Comparison of ENCODE assay signal across 22 cellular contexts in the genomic region with DNA sequence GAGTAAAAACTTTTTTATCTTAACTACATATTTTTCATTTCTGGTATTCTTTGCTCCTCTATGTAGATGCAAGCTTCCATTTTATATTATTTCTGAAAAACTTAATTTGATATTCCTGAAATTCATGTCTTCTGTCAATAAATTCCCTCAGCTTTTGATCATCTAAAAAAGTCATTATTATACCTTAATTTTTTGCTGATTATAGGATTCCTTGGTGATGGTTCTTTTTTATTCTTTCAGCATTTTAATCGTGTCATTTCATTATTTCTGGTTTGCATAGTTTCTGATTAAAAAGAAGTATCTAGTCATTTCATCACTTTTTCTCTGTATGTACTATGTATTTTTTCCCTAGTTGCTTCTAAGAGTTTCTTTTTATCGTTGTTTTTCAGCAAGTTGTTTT.
DNase-seq lines count a peak whose midpoint lies in the region; ATAC-seq, FAIRE-seq and TF ChIP-seq lines count a peak whose summit lies in the region.
"Had no signal": no experiment of that assay in that cellular context is flagged by ENCODE, and none has a peak within 500 bp of the region (broad histone marks: within the 10 kb centered on the region; RNA-seq: fewer than 3 reads in every experiment).

No MANE protein-coding gene starts in this region.

- no peak overlapping the region for H3K18ac ChIP-seq in IMR-90 (ENCODE audit: low read depth, low read length)

- no peak for ATAC-seq in A549
- no peak for ATAC-seq in IMR-90 (ENCODE audit: low read depth)
- no peak for ATAC-seq in HG02938 (IDR thresholded peaks at IDR 0.05; ENCODE audit: unreplicated experiment)
- ATAC-seq: GM23338, HCT116 had no signal

- no peak overlapping the region for H2BK20ac ChIP-seq in IMR-90 (ENCODE audit: low read depth, low read length)

- H4K20me1 ChIP-seq in IMR-90 (ENCODE audit: insufficient read depth, low read length) = no peaks in the 10 kb centered on the region
- H4K20me1 ChIP-seq: BLaER1 treated with 17β-estradiol and CSF1 and Interleukin-3, amounts not matched to agents 10 nM and 100 nM had no signal

- FAIRE-seq in A549 (lab: Jason Lieb, UNC) (peak; percentile 18), islet of Langerhans (lab: Jason Lieb, UNC) (peak; percentile 41)
- FAIRE-seq: D721Med, GM12891, GM18507 had no signal

- H2BK5ac ChIP-seq in IMR-90 (ENCODE audit: low read depth, low read length, poor library complexity, severe bottlenecking) = no peak overlapping the region

- CTCF ChIA-PET in A549 (lab: Yijun Ruan, JAX) = no interaction called here
- CTCF ChIA-PET in IMR-90 (lab: Yijun Ruan, JAX) = interaction anchor here (0.6 kb wide), 1 partner anchor 331 kb away, joined by 6 read pairs; no protein-coding TSS in a partner anchor

- no peak overlapping the region for H4K91ac ChIP-seq in IMR-90 (ENCODE audit: insufficient read depth, low read depth, low read length)

- TF ChIP-seq POLR2A in A549 (IDR thresholded peaks at IDR 0.05; ENCODE audit: low read length) (no peak), IMR-90 (IDR thresholded peaks at IDR 0.05; ENCODE audit: low read depth, low read length) (no peak)

- H3K27me3 ChIP-seq in IMR-90 (ENCODE audit: control insufficient read depth, insufficient read depth, low read length) = no peaks in the 10 kb centered on the region
- H3K27me3 ChIP-seq: BE2C; BLaER1 treated with 17β-estradiol and CSF1 and Interleukin-3, amounts not matched to agents 10 nM and 100 nM had no signal

- WGBS in A549 (ENCODE audit: missing lambda C conversion rate) = 91% methylated on average over 2 of the region's 2 CpGs
- no CpG with 5 or more reads among the region's 2 CpGs for WGBS in IMR-90 (ENCODE audit: extremely low coverage in 2 of 2, insufficient read length in 1 of 2), 2 experiments

- dilution Hi-C loops in IMR-90 (cut with HindIII; ENCODE audit: low sequenced_read_pairs, unreplicated experiment) = no loop called here

- no peaks in the 10 kb centered on the region; a peak in 1 of 4 replicates for H3K79me1 ChIP-seq in IMR-90 (ENCODE audit: low read depth in 1 of 2, low read length in 2 of 2)

- intact Hi-C loops in IMR-90 (cut with micrococcal nuclease) = no loop called here

- no peaks in the 10 kb centered on the region for H3K36me3 ChIP-seq in IMR-90 (ENCODE audit: control insufficient read depth, insufficient read depth, low read length)
- H3K36me3 ChIP-seq: BE2C had no signal

- H3K27ac ChIP-seq in A549 (no peak overlapping the region), IMR-90 (ENCODE audit: insufficient read depth, low read length) (no peak overlapping the region)
- H3K27ac ChIP-seq: BLaER1 treated with 17β-estradiol and CSF1 and Interleukin-3, amounts not matched to agents 10 nM and 100 nM had no signal

- in situ Hi-C loops in IMR-90 (cut with MboI; ENCODE audit: low sequenced_read_pairs) = no loop called here

- no peak overlapping the region for H2BK15ac ChIP-seq in IMR-90 (ENCODE audit: low read depth, low read length)

- H3K9me3 ChIP-seq in A549 = peaks cover 36% of the 10 kb centered on the region
- peaks cover 3% of the 10 kb centered on the region; the same call in 1 of the 2 replicates for H3K9me3 ChIP-seq in IMR-90 (ENCODE audit: control insufficient read depth, insufficient read depth, low read length)
- H3K9me3 ChIP-seq: BE2C had no signal

- POLR2A ChIA-PET in A549 (lab: Yijun Ruan, JAX) = no interaction called here
- POLR2A ChIA-PET in IMR-90 (lab: Charles Lee; ENCODE audit: unreplicated experiment) = no interaction called here

- no peak overlapping the region for H2AK9ac ChIP-seq in IMR-90 (replicated peaks; ENCODE audit: low read depth, low read length, poor library complexity)

- no peak overlapping the region for H2AK5ac ChIP-seq in IMR-90 (ENCODE audit: low read depth, low read length)

- H3K14ac ChIP-seq in IMR-90 (replicated peaks; ENCODE audit: low read depth, low read length) = no peak overlapping the region

- no peaks in the 10 kb centered on the region for H3K9me1 ChIP-seq in IMR-90 (ENCODE audit: insufficient read depth, low read length)

- BruUV-seq in IMR-90 (replicated peaks; lab: Mats Ljungman, UMichigan) = no TSS peak

- no peak overlapping the region for H3K9ac ChIP-seq in IMR-90 (ENCODE audit: low read depth, low read length)
- H3K9ac ChIP-seq: BLaER1 treated with 17β-estradiol and CSF1 and Interleukin-3, amounts not matched to agents 10 nM and 100 nM had no signal

- H3K4ac ChIP-seq in IMR-90 (ENCODE audit: low read depth, low read length) = no peak overlapping the region

- no peak overlapping the region for H3K4me2 ChIP-seq in A549
- H3K4me2 ChIP-seq in IMR-90 (ENCODE audit: low read depth, low read length) = no peak overlapping the region
- H3K4me2 ChIP-seq: BLaER1 treated with 17β-estradiol and CSF1 and Interleukin-3, amounts not matched to agents 10 nM and 100 nM; GM23338 had no signal

- no peak overlapping the region for H2AFZ ChIP-seq in IMR-90 (replicated peaks; ENCODE audit: low read length, poor library complexity)
- H2AFZ ChIP-seq: GM23338 had no signal

- H3K56ac ChIP-seq in IMR-90 (ENCODE audit: extremely low read depth, insufficient read depth, low read length) = no peak overlapping the region

- H2BK120ac ChIP-seq in IMR-90 (ENCODE audit: low read depth, low read length) = no peak overlapping the region

- H3K4me3 ChIP-seq in A549 (no peak overlapping the region), IMR-90 (ENCODE audit: insufficient read depth, low read depth, low read length) (no peak overlapping the region)
- H3K4me3 ChIP-seq: BLaER1 treated with 17β-estradiol and CSF1 and Interleukin-3, amounts not matched to agents 10 nM and 100 nM; GM23338 had no signal

- H4K5ac ChIP-seq in IMR-90 (ENCODE audit: low read depth, low read length) = no peak overlapping the region

- no peak overlapping the region for H3K23ac ChIP-seq in IMR-90 (ENCODE audit: low read depth, low read length)

- TF ChIP-seq CTCF in A549 (IDR thresholded peaks at IDR 0.05) (no peak), IMR-90 (conservative IDR thresholded peaks at IDR 0.05; ENCODE audit: low read depth, low read length) (no peak)

- H4K8ac ChIP-seq in IMR-90 (ENCODE audit: low read depth in 2 of 2, low read length in 2 of 2) = no peak overlapping the region

- DNase-seq in A549 (ENCODE audit: low read depth in 1 of 2, low spot score in 1 of 2) (no peak), IMR-90 (no peak), cerebellum (ENCODE audit: low spot score) (no peak)
- DNase-seq in activated CD4-positive, CD25-positive, alpha-beta regulatory T cell (lab: John Stamatoyannopoulos, UW) = no peak
- DNase-seq: ACHN; AML-193; BE2C; CD4-positive, alpha-beta T cell; CD8-positive, alpha-beta memory T cell; DMS 273 treated with DMSO at 0.1 percent for 48 hours; DMS79; EL; GF-D8; H9 had no signal

- H3K4me1 ChIP-seq in A549 = peaks cover 3% of the 10 kb centered on the region
- H3K4me1 ChIP-seq in IMR-90 (ENCODE audit: control insufficient read depth, insufficient read depth, low read length) = no peaks in the 10 kb centered on the region
- H3K4me1 ChIP-seq: BE2C; BLaER1 treated with 17β-estradiol and CSF1 and Interleukin-3, amounts not matched to agents 10 nM and 100 nM had no signal

- TF ChIP-seq EP300 in A549 (IDR thresholded peaks at IDR 0.05) = no peak

- TF ChIP-seq RAD21 in A549 (conservative IDR thresholded peaks at IDR 0.05 in 1 of 2, IDR thresholded peaks at IDR 0.05 in 1 of 2) (no peak), IMR-90 (IDR thresholded peaks at IDR 0.05; ENCODE audit: low read length) (no peak)

TF ChIP-seq in A549, 52 proteins besides CTCF, POLR2A, EP300 and RAD21:
- TF ChIP-seq GATA3 (IDR thresholded peaks at IDR 0.05; ENCODE audit: borderline replicate concordance) (no peak), RNF2 (IDR thresholded peaks at IDR 0.05; ENCODE audit: borderline replicate concordance, low read depth) (no peak), HDAC2 (IDR thresholded peaks at IDR 0.05) (no peak), JUNB (IDR thresholded peaks at IDR 0.05) (no peak), MAFK (IDR thresholded peaks at IDR 0.05; ENCODE audit: partially characterized antibody) (peak; percentile 69), CEBPB (IDR thresholded peaks at IDR 0.05) (no peak), NR3C1 (IDR thresholded peaks at IDR 0.05) (no peak)
TF ChIP-seq in A549: peak in this region for 1.

TF ChIP-seq in IMR-90, 13 proteins besides CTCF, POLR2A, EP300 and RAD21:
- no peak for TF ChIP-seq RFX5 (IDR thresholded peaks at IDR 0.05; ENCODE audit: low read depth, low read length)
- 0 out of 2 replicates have a peak, but pooled peaks have one; percentile 21 for TF ChIP-seq MAFK (IDR thresholded peaks at IDR 0.05; ENCODE audit: low read depth, low read length)
